Comparison of ENCODE assay signal across 30 cellular contexts in genomic region chr10:109964318-109964717, GRCh38.
"Had no signal": no experiment of that assay in that cellular context is flagged by ENCODE, and none has a peak within 500 bp of the region (broad histone marks: within the 10 kb centered on the region; RNA-seq: fewer than 3 reads in every experiment).

No MANE protein-coding gene starts in this region.

- H3K9me3 Mint-ChIP-seq: memory B cell; mesothelial cell of epicardium; naive thymus-derived CD4-positive, alpha-beta T cell; stimulated activated naive CD8-positive, alpha-beta T cell treated with anti-CD3 and anti-CD28 coated beads, Interleukin-15, amount 100 ng/mL, for 72 hours had no signal

- H3K36me3 Mint-ChIP-seq: memory B cell; mesothelial cell of epicardium; naive thymus-derived CD4-positive, alpha-beta T cell had no signal

- H3K27ac Mint-ChIP-seq: memory B cell; mesothelial cell of epicardium; naive thymus-derived CD4-positive, alpha-beta T cell; stimulated activated naive CD8-positive, alpha-beta T cell treated with anti-CD3 and anti-CD28 coated beads, Interleukin-15, amount 100 ng/mL, for 72 hours had no signal

- H3K36me3 ChIP-seq: gastrocnemius medialis, heart left ventricle, ovary, thyroid gland, vagina had no signal

- FAIRE-seq: colon, kidney had no signal

- H3K27me3 ChIP-seq: dorsolateral prefrontal cortex, gastrocnemius medialis, heart left ventricle, hepatocyte, ovary, thyroid gland, vagina had no signal

- DNase-seq: dorsolateral prefrontal cortex; effector CD4-positive, alpha-beta T cell; foreskin fibroblast; gastrocnemius medialis; heart left ventricle; kidney; naive thymus-derived CD4-positive, alpha-beta T cell; occipital lobe; ovary; posterior cingulate gyrus; retina; stimulated activated CD4-positive, alpha-beta T cell treated with anti-CD3 and anti-CD28 coated beads, Interleukin-12 subunit alpha, Interleukin-12 subunit beta, amount 100 ng/mL, for 4 hours; stimulated activated CD4-positive, alpha-beta T cell treated with anti-CD3 and anti-CD28 coated beads, Interleukin-1b, Interleukin-23, amount 100 ng/mL, for 48 hours; stimulated activated CD4-positive, alpha-beta T cell treated with anti-CD3 and anti-CD28 coated beads, Interleukin-4, amount 100 ng/mL, for 1 hour; stimulated activated CD8-positive, alpha-beta memory T cell treated with anti-CD3 and anti-CD28 coated beads, Interleukin-4, amount 100 ng/mL, for 48 hours; stimulated activated naive CD4-positive, alpha-beta T cell; stimulated activated naive CD8-positive, alpha-beta T cell treated with anti-CD3 and anti-CD28 coated beads, Interleukin-15, amount 100 ng/mL, for 72 hours; thyroid gland; trophoblast cell had no signal

- H2AFZ ChIP-seq: hepatocyte had no signal

- H3K4me1 Mint-ChIP-seq: memory B cell had no signal

- H3K4me3 ChIP-seq: gastrocnemius medialis, heart left ventricle, hepatocyte, lung, ovary, smooth muscle cell, thyroid gland, vagina had no signal

- H3K9me3 ChIP-seq: gastrocnemius medialis, heart left ventricle, ovary, thyroid gland, vagina had no signal

- H3K4me3 Mint-ChIP-seq: memory B cell; mesothelial cell of epicardium; naive thymus-derived CD4-positive, alpha-beta T cell; stimulated activated naive CD8-positive, alpha-beta T cell treated with anti-CD3 and anti-CD28 coated beads, Interleukin-15, amount 100 ng/mL, for 72 hours had no signal

- H3K27ac ChIP-seq: epithelial cell of prostate, gastrocnemius medialis, ovary, vagina had no signal

- H3K79me2 ChIP-seq: hepatocyte had no signal

- H3K27me3 Mint-ChIP-seq: memory B cell; stimulated activated naive CD8-positive, alpha-beta T cell treated with anti-CD3 and anti-CD28 coated beads, Interleukin-15, amount 100 ng/mL, for 72 hours had no signal

- H3K4me1 ChIP-seq: gastrocnemius medialis had no signal

- ATAC-seq: esophagus mucosa; gastrocnemius medialis; heart left ventricle; left lobe of liver; naive thymus-derived CD4-positive, alpha-beta T cell; sciatic nerve; stimulated activated naive CD8-positive, alpha-beta T cell treated with anti-CD3 and anti-CD28 coated beads, Interleukin-15, amount 100 ng/mL, for 72 hours had no signal
